Comparison of ENCODE assay signal across 8 cellular contexts in genomic region chr4:145557720-145558119, GRCh38.
DNase-seq lines count a peak whose midpoint lies in the region; ATAC-seq and TF ChIP-seq lines count a peak whose summit lies in the region.

No MANE protein-coding gene starts in this region.

- intact Hi-C loops in CD4-positive, alpha-beta memory T cell (cut with micrococcal nuclease), result loop anchor here (1.0 kb wide), 1 partner anchor 323 kb away; no protein-coding TSS in a partner anchor
- intact Hi-C loops in aorta (cut with DNase I), result loop anchor here (5.0 to 10.0 kb wide), 2 partner anchors 55 to 323 kb away; no protein-coding TSS in a partner anchor

- peak in 4 of 5 donors; percentile 12 to 36 (median 20) for DNase-seq in CD4-positive, alpha-beta memory T cell
- DNase-seq in NOMO-1 treated with dmso at 0.1 percent for 144 hours (lab: John Stamatoyannopoulos, UW; ENCODE audit: unreplicated experiment) (peak; percentile 10), activated T-cell treated with anti-CD3 and anti-CD28 coated beads for 48 hours (ENCODE audit: low read depth) (peak; percentile 23), fibroblast of villous mesenchyme (ENCODE audit: low read depth) (peak; percentile 77), osteoblast (ENCODE audit: insufficient read length, low spot score, missing footprints) (peak; percentile 80), aorta (peak in 1 of 2 donors; percentile 54)

- CTCF ChIA-PET in CD4-positive, alpha-beta memory T cell (lab: Charles Lee; ENCODE audit: partially characterized antibody), result interaction anchor here (0.7 to 1.4 kb wide), 6 partner anchors 11 to 1384 kb away, joined by 3 to 4 read pairs (median 4); no protein-coding TSS in a partner anchor

- no peaks in the 10 kb centered on the region for H3K79me2 ChIP-seq in osteoblast (ENCODE audit: insufficient read depth, low read length)

- no peaks in the 10 kb centered on the region for H3K4me1 ChIP-seq in CD4-positive, alpha-beta memory T cell (ENCODE audit: insufficient read depth, low read length)
- H3K4me1 ChIP-seq in osteoblast (ENCODE audit: insufficient read depth, low read length), result peaks cover 2% of the 10 kb centered on the region
- no peaks in the 10 kb centered on the region for H3K4me1 ChIP-seq in aorta (ENCODE audit: control insufficient read depth in 1 of 2, insufficient read depth in 2 of 2, low read length in 2 of 2)

- peaks cover 7 to 9% of the 10 kb centered on the region in 2 donors for H3K27me3 Mint-ChIP-seq in CD4-positive, alpha-beta memory T cell

- H3K4me3 Mint-ChIP-seq in CD4-positive, alpha-beta memory T cell, result no peak overlapping the region

- no peak overlapping the region for H3K27ac Mint-ChIP-seq in CD4-positive, alpha-beta memory T cell

- H3K27ac ChIP-seq in CD4-positive, alpha-beta memory T cell (ENCODE audit: low read depth, low read length), result no peak overlapping the region
- H3K27ac ChIP-seq in osteoblast (ENCODE audit: low read depth, low read length), result no peak overlapping the region
- no peak overlapping the region for H3K27ac ChIP-seq in aorta (ENCODE audit: low read depth in 1 of 2, low read length in 2 of 2)

- H3K4me1 Mint-ChIP-seq in CD4-positive, alpha-beta memory T cell, result peaks cover 0 to under 1% (median 0%) of the 10 kb centered on the region in 4 donors

- H3K36me3 ChIP-seq in CD4-positive, alpha-beta memory T cell (ENCODE audit: insufficient read depth, low read length), result no peaks in the 10 kb centered on the region
- H3K36me3 ChIP-seq in osteoblast (ENCODE audit: insufficient read depth, low read length), result peaks cover 6% of the 10 kb centered on the region
- H3K36me3 ChIP-seq in aorta (ENCODE audit: control insufficient read depth in 1 of 2, insufficient read depth in 2 of 2, low read length in 1 of 2), result no peaks in the 10 kb centered on the region

- H3K36me3 Mint-ChIP-seq in CD4-positive, alpha-beta memory T cell, result no peaks in the 10 kb centered on the region

- ATAC-seq in GM19351 (IDR thresholded peaks at IDR 0.05; ENCODE audit: unreplicated experiment) (peak; percentile 92), HG03378 (IDR thresholded peaks at IDR 0.05; ENCODE audit: unreplicated experiment) (peak; percentile 79), aorta (ENCODE audit: low FRiP score) (peak; percentile 82)

- H3K9me3 Mint-ChIP-seq in CD4-positive, alpha-beta memory T cell, result no peaks in the 10 kb centered on the region

- H2AFZ ChIP-seq in osteoblast (ENCODE audit: low read length), result no peak overlapping the region

- H3K9me3 ChIP-seq in CD4-positive, alpha-beta memory T cell (ENCODE audit: control insufficient read depth in 1 of 2, low read length in 2 of 2), result no peaks in the 10 kb centered on the region
- H3K9me3 ChIP-seq in osteoblast (ENCODE audit: low read depth, low read length) (no peaks in the 10 kb centered on the region), aorta (ENCODE audit: control insufficient read depth, low read length) (no peaks in the 10 kb centered on the region)

- no peak overlapping the region for H3K4me2 ChIP-seq in osteoblast (ENCODE audit: insufficient read depth, low read length)

- H3K4me3 ChIP-seq in CD4-positive, alpha-beta memory T cell (ENCODE audit: low read length in 2 of 2), result no peak overlapping the region
- H3K4me3 ChIP-seq in fibroblast of villous mesenchyme (ENCODE audit: low read depth, low read length) (no peak overlapping the region), osteoblast (ENCODE audit: insufficient read depth, low read length) (no peak overlapping the region), aorta (ENCODE audit: low read length in 2 of 2) (no peak overlapping the region)

- WGBS in aorta, 2 donors, result 19% methylated on average over 3 of the region's 3 CpGs

- no peaks in the 10 kb centered on the region for H3K27me3 ChIP-seq in CD4-positive, alpha-beta memory T cell (ENCODE audit: insufficient read depth, low read length)
- H3K27me3 ChIP-seq in osteoblast (ENCODE audit: insufficient read depth, low read length) (no peaks in the 10 kb centered on the region), aorta (ENCODE audit: control insufficient read depth in 1 of 2, insufficient read depth in 2 of 2, low read length in 1 of 2) (no peaks in the 10 kb centered on the region)

- peak; percentile 96 for TF ChIP-seq CTCF in fibroblast of villous mesenchyme (IDR thresholded peaks at IDR 0.05; ENCODE audit: insufficient read depth, low read depth, low read length)
- peak; percentile 95 for TF ChIP-seq CTCF in osteoblast (IDR thresholded peaks at IDR 0.05; ENCODE audit: extremely low read depth, low read depth, low read length)

- POLR2A ChIA-PET in CD4-positive, alpha-beta memory T cell (lab: Charles Lee; ENCODE audit: partially characterized antibody), result no interaction called here

- no peaks in the 10 kb centered on the region for H4K20me1 ChIP-seq in osteoblast (ENCODE audit: insufficient read depth, low read length)
